In the genomic region with DNA sequence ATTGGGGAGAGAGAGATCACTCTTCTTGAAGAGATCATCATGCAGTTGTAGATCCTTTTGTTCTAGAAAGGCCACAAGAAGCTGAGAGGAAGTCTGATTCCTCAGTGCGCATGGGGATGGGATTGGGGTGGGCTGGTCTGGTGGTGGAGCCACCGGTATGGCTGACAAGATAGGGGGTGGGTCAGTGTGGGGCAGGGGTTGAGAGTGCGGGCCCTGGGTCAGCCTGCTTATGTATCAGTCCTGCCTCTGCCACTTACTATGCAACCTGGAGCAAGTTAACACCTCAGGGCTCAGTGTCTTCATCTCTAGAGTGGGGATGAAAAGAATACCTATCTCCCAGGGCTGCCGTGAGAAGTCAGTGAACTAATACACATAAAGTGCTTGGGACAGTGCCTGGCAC, we compare ENCODE assay signal across 1 cellular context.
TF ChIP-seq lines count a peak whose summit lies in the region.

No MANE protein-coding gene starts in this region.

TF ChIP-seq in K562, 482 proteins besides CTCF, POLR2A, EP300 and RAD21:
- no peak for TF ChIP-seq MYC (IDR thresholded peaks at IDR 0.05; ENCODE audit: low read depth, low read length)
- TF ChIP-seq MYC (CRISPR knock-in tag; IDR thresholded peaks at IDR 0.05; ENCODE audit: borderline replicate concordance, low read depth) = peak; percentile 24; the same call in 1 of the 2 replicates
- TF ChIP-seq TEAD1 (CRISPR knock-in tag; IDR thresholded peaks at IDR 0.05) = no peak
- TF ChIP-seq, protein P1, sequence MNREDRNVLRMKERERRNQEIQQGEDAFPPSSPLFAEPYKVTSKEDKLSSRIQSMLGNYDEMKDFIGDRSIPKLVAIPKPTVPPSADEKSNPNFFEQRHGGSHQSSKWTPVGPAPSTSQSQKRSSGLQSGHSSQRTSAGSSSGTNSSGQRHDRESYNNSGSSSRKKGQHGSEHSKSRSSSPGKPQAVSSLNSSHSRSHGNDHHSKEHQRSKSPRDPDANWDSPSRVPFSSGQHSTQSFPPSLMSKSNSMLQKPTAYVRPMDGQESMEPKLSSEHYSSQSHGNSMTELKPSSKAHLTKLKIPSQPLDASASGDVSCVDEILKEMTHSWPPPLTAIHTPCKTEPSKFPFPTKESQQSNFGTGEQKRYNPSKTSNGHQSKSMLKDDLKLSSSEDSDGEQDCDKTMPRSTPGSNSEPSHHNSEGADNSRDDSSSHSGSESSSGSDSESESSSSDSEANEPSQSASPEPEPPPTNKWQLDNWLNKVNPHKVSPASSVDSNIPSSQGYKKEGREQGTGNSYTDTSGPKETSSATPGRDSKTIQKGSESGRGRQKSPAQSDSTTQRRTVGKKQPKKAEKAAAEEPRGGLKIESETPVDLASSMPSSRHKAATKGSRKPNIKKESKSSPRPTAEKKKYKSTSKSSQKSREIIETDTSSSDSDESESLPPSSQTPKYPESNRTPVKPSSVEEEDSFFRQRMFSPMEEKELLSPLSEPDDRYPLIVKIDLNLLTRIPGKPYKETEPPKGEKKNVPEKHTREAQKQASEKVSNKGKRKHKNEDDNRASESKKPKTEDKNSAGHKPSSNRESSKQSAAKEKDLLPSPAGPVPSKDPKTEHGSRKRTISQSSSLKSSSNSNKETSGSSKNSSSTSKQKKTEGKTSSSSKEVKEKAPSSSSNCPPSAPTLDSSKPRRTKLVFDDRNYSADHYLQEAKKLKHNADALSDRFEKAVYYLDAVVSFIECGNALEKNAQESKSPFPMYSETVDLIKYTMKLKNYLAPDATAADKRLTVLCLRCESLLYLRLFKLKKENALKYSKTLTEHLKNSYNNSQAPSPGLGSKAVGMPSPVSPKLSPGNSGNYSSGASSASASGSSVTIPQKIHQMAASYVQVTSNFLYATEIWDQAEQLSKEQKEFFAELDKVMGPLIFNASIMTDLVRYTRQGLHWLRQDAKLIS (CRISPR knock-in tag; IDR thresholded peaks at IDR 0.05) = 0 out of 2 replicates have a peak, but pooled peaks have one; percentile 38
- no peak for TF ChIP-seq ZC3H8 (IDR thresholded peaks at IDR 0.05)
- no peak for TF ChIP-seq ERF (CRISPR knock-in tag; IDR thresholded peaks at IDR 0.05)
- no peak for TF ChIP-seq ZNF263 (CRISPR knock-in tag; IDR thresholded peaks at IDR 0.05; ENCODE audit: borderline replicate concordance)
- no peak for TF ChIP-seq TGIF2 (CRISPR knock-in tag; IDR thresholded peaks at IDR 0.05)
- TF ChIP-seq BDP1 (IDR thresholded peaks at IDR 0.05; ENCODE audit: insufficient read depth, insufficient read length) = no peak
